Comparison of ENCODE assay signal across 14 cellular contexts in genomic region chr4:40190465-40190864, GRCh38. TPM values are rescaled to one million over a fixed set of nuclear protein-coding genes. Genes with fewer than 3 reads are reported as not detected.
A peak's percentile ranks its signal among the peaks of the same experiment; 100 is the strongest.
DNase-seq lines count a peak whose midpoint lies in the region; ATAC-seq and TF ChIP-seq lines count a peak whose summit lies in the region.
"Had no signal": no experiment of that assay in that cellular context is flagged by ENCODE, and none has a peak within 500 bp of the region (broad histone marks: within the 10 kb centered on the region; RNA-seq: fewer than 3 reads in every experiment).

No MANE protein-coding gene starts in this region.

- CTCF ChIA-PET in A673 (lab: Charles Lee), result no interaction called here

- H3K4me1 ChIP-seq in A673 (ENCODE audit: insufficient read depth, low read length, poor library complexity, severe bottlenecking), result peaks cover 80% of the 10 kb centered on the region

- no peak for TF ChIP-seq CTCF in A673 (conservative IDR thresholded peaks at IDR 0.05; ENCODE audit: low read depth, low read length)

- peak overlapping the region; percentile 97 for H3K27ac ChIP-seq in A673 (ENCODE audit: low read depth, low read length, poor library complexity, severe bottlenecking)
- peak overlapping the region; percentile 99 for H3K27ac ChIP-seq in SK-N-MC
- H3K27ac ChIP-seq in epithelial cell of prostate, result peak overlapping the region; percentile 60

- POLR2A ChIA-PET in A673 (lab: Charles Lee; ENCODE audit: low non-redundant PET), result no interaction called here

- no peaks in the 10 kb centered on the region for H3K9me3 ChIP-seq in A673 (ENCODE audit: low read depth, low read length, poor library complexity, severe bottlenecking)
- H3K9me3 ChIP-seq in SK-N-MC (ENCODE audit: low read depth, low read length), result no peaks in the 10 kb centered on the region
- H3K9me3 ChIP-seq: MG63 had no signal

- intact Hi-C loops in A673 (cut with micrococcal nuclease; ENCODE audit: unreplicated experiment), result no loop called here
- intact Hi-C loops in Right ventricle myocardium inferior (cut with DNase I), result no loop called here

- ATAC-seq in Right ventricle myocardium inferior, result no peak
- no peak for ATAC-seq in HG03378 (IDR thresholded peaks at IDR 0.05; ENCODE audit: unreplicated experiment)
- no peak for ATAC-seq in GM19395 (IDR thresholded peaks at IDR 0.05; ENCODE audit: unreplicated experiment)

- peak overlapping the region; percentile 70 for H3K9ac ChIP-seq in SK-N-MC (ENCODE audit: insufficient read length)

- no TSS peak for BruUV-seq in A673 (replicated peaks; lab: Mats Ljungman, UMichigan)

- H3K4me3 ChIP-seq in A673 (ENCODE audit: low read depth, low read length, poor library complexity, severe bottlenecking) (peak overlapping the region; percentile 29), SK-N-MC (peak overlapping the region; percentile 72)
- H3K4me3 ChIP-seq: MG63 had no signal

- no peaks in the 10 kb centered on the region for H3K27me3 ChIP-seq in A673 (replicated peaks; ENCODE audit: insufficient read depth, low read depth, low read length, poor library complexity)
- H3K27me3 ChIP-seq: MG63 had no signal

- no peaks in the 10 kb centered on the region for H3K36me3 ChIP-seq in A673 (ENCODE audit: insufficient read depth, low read length, poor library complexity, severe bottlenecking)
- no peaks in the 10 kb centered on the region for H3K36me3 ChIP-seq in SK-N-MC (ENCODE audit: insufficient read depth, low read length)
- H3K36me3 ChIP-seq: MG63 had no signal

- DNase-seq in A673 (ENCODE audit: low spot score) (no peak), DMS53 treated with DMSO at 0.1 percent for 48 hours (lab: John Stamatoyannopoulos, UW; ENCODE audit: unreplicated experiment) (peak; percentile 79), SK-N-MC (ENCODE audit: low read depth, low spot score) (no peak), epithelial cell of prostate (ENCODE audit: low read depth, low spot score) (no peak), epidermal melanocyte (ENCODE audit: insufficient read length, low spot score) (no peak), Right ventricle myocardium inferior (ENCODE audit: missing footprints) (no peak)
- DNase-seq: activated effector memory CD4-positive, alpha-beta T cell treated with anti-CD3 and anti-CD28 coated beads, Interleukin-2, amount 50 U/mL, for 16 hours; COR-L47; mammary epithelial cell; MG63; stimulated activated CD4-positive, alpha-beta T cell treated with anti-CD3 and anti-CD28 coated beads, Interleukin-1b, Interleukin-23, amount 100 ng/mL, for 48 hours had no signal

RNA-seq across cellular contexts. Expression of gene RHOH, which starts 6.4 kb away (rescaled TPM):
- total RNA-seq in A673 (2021), result 66.8 and 74.2 TPM in 2 replicates
- total RNA-seq in Right ventricle myocardium inferior, result 0.54 TPM
- total RNA-seq: chondrocyte, mammary epithelial cell had no signal

Comparison
In these comparisons a context has a peak if more than half of its experiments do, and no peak if none do; other contexts are left out.
1. RNA of gene RHOH, which starts 6.4 kb away (total RNA-seq): 66.8 to 74.2 TPM in A673; 0.54 TPM in Right ventricle myocardium inferior (single experiment); every median in the first group is over 10 times any median in the second.
2. Peak in every context shown above with its lines, with median percentiles within 50 percentile points of each other: H3K27ac ChIP-seq.